In the genomic region with DNA sequence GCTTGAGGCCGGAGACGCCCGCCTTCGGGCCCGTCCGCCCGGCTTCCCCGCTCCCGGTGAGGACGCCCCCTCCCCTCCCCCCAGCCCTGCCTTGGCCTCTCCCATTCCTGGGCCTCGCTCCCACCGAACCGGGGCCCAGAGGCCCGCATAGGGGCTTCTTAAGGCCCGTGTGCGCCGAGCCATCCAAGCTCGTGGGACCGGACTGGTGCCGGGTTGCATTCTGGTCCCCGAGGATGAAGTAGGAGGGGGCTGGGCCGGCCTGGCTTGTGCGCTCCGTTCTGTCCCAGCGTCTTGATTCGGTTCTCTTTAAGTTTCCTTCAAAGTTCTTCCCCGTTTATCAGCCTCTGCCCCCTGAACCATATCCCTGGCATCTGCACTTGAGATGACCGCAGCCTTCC, we compare ENCODE assay signal across 9 cellular contexts. TPM values are rescaled to one million over a fixed set of nuclear protein-coding genes. Genes with fewer than 3 reads are reported as not detected.
DNase-seq lines count a peak whose midpoint lies in the region; ATAC-seq and TF ChIP-seq lines count a peak whose summit lies in the region.
"Had no signal": no experiment of that assay in that cellular context is flagged by ENCODE, and none has a peak within 500 bp of the region (broad histone marks: within the 10 kb centered on the region; RNA-seq: fewer than 3 reads in every experiment).

No MANE protein-coding gene starts in this region.

- TF ChIP-seq CTCF in adrenal gland (IDR thresholded peaks at IDR 0.05) (no peak), lower leg skin (IDR thresholded peaks at IDR 0.05) (no peak), uterus (IDR thresholded peaks at IDR 0.05) (no peak)

- 0 to 2% (median 1%) methylated on average over 4 to 28 of the region's 28 CpGs for WGBS in adrenal gland, 4 donors
- 1 to 3% methylated on average over 9 to 14 of the region's 28 CpGs for WGBS in lower leg skin, 2 donors

- peak overlapping the region; percentile 79 to 97 (median 89) for H3K4me3 Mint-ChIP-seq in CD8-positive, alpha-beta memory T cell

- POLR2A ChIA-PET in CD8-positive, alpha-beta memory T cell (lab: Charles Lee): interaction anchor here (1.4 to 2.4 kb wide), 3 partner anchors 11 to 27 kb away, joined by 6 to 13 read pairs (median 7); a partner anchor contains a TSS

- peaks cover 0 to 2% (median 0%) of the 10 kb centered on the region in 5 donors for H3K9me3 Mint-ChIP-seq in CD8-positive, alpha-beta memory T cell

- DNase-seq in CD8-positive, alpha-beta memory T cell: no peak
- DNase-seq in adrenal gland (no peak), lower leg skin (ENCODE audit: low spot score in 2 of 2) (no peak), uterus (no peak), SK-N-DZ (ENCODE audit: low spot score) (no peak), NCI-H2227 (lab: John Stamatoyannopoulos, UW; ENCODE audit: unreplicated experiment) (no peak)

- no peaks in the 10 kb centered on the region for H3K9me3 ChIP-seq in CD8-positive, alpha-beta memory T cell (ENCODE audit: low read length)
- H3K9me3 ChIP-seq in adrenal gland (replicated peaks in 1 of 3) (no peaks in the 10 kb centered on the region), uterus (no peaks in the 10 kb centered on the region)

- CTCF ChIA-PET in CD8-positive, alpha-beta memory T cell (lab: Charles Lee): interaction anchor here (1.7 to 3.9 kb wide), 7 partner anchors 14 to 125 kb away, joined by 5 to 75 read pairs (median 15); a partner anchor contains a TSS

- peak overlapping the region; percentile 81 to 96 (median 91) for H3K27ac Mint-ChIP-seq in CD8-positive, alpha-beta memory T cell

- ATAC-seq in HG02852 (IDR thresholded peaks at IDR 0.05; ENCODE audit: unreplicated experiment) (peak; percentile 6), HG02970 (IDR thresholded peaks at IDR 0.05; ENCODE audit: low FRiP score, unreplicated experiment) (no peak)

- peaks cover 0 to 4% of the 10 kb centered on the region in 2 donors for H3K27me3 Mint-ChIP-seq in CD8-positive, alpha-beta memory T cell

- H3K36me3 Mint-ChIP-seq in CD8-positive, alpha-beta memory T cell: peaks cover 3 to 46% (median 4%) of the 10 kb centered on the region in 3 donors

- H3K4me1 Mint-ChIP-seq in CD8-positive, alpha-beta memory T cell: peaks cover 20 to 35% (median 21%) of the 10 kb centered on the region in 3 donors

- peak overlapping the region; percentile 94 for H3K27ac ChIP-seq in CD8-positive, alpha-beta memory T cell (ENCODE audit: low read depth, low read length)
- H3K27ac ChIP-seq in adrenal gland: peak overlapping the region; percentile 39 to 97 (median 92)
- H3K27ac ChIP-seq in uterus: peak overlapping the region; percentile 92 to 98

- H3K4me1 ChIP-seq in CD8-positive, alpha-beta memory T cell (ENCODE audit: insufficient read depth, low read length): peaks cover 37% of the 10 kb centered on the region
- H3K4me1 ChIP-seq in adrenal gland (replicated peaks in 1 of 2) (peaks cover 34 to 56% of the 10 kb centered on the region in 2 donors), uterus (peaks cover 29 to 42% of the 10 kb centered on the region in 2 donors)

- no peak for TF ChIP-seq POLR2A in adrenal gland (IDR thresholded peaks at IDR 0.05)
- no peak for TF ChIP-seq POLR2A in lower leg skin (IDR thresholded peaks at IDR 0.05)
- TF ChIP-seq POLR2A in uterus (IDR thresholded peaks at IDR 0.05): no peak

- no peaks in the 10 kb centered on the region for H3K27me3 ChIP-seq in CD8-positive, alpha-beta memory T cell (ENCODE audit: insufficient read depth, low read length, poor library complexity, severe bottlenecking)
- H3K27me3 ChIP-seq in adrenal gland (no peaks in the 10 kb centered on the region), uterus (no peaks in the 10 kb centered on the region)

- H3K36me3 ChIP-seq in CD8-positive, alpha-beta memory T cell (ENCODE audit: insufficient read depth, low read length): peaks cover 21% of the 10 kb centered on the region
- H3K36me3 ChIP-seq in adrenal gland (replicated peaks in 1 of 2) (peaks cover 0 to 34% of the 10 kb centered on the region in 2 donors), uterus (no peaks in the 10 kb centered on the region)

- H3K4me3 ChIP-seq in CD8-positive, alpha-beta memory T cell (ENCODE audit: low read length): peak overlapping the region; percentile 95
- H3K4me3 ChIP-seq in adrenal gland (peak overlapping the region in 3 of 4 donors; percentile 45 to 74 (median 69)), lower leg skin (ENCODE audit: low read depth, poor library complexity, severe bottlenecking) (peak overlapping the region; percentile 74), uterus (peak overlapping the region; percentile 72 to 79)

- intact Hi-C loops in adrenal gland (cut with DNase I) (loop anchor here (5.0 to 10.0 kb wide), 3 partner anchors 45 to 207 kb away; a partner anchor contains a TSS), lower leg skin (cut with DNase I; ENCODE audit: low total_unique reads) (loop anchor here (10.0 kb wide), 1 partner anchor 127 kb away; a partner anchor contains a TSS), uterus (cut with DNase I; ENCODE audit: low total_unique reads) (no loop called here)

RNA-seq across cellular contexts. Expression of a gene that starts 0.5 kb away (rescaled TPM):
- 100 to 1,000 TPM; 111 to 121 TPM for total RNA-seq in CD8-positive, alpha-beta memory T cell
- polyA plus RNA-seq in CD8-positive, alpha-beta memory T cell: 12.0 TPM
- 10 to 100 TPM; 28.4 to 55.3 (median 43.9) TPM for total RNA-seq in adrenal gland
- 10 to 100 TPM; 29.0 to 72.4 (median 38.4) TPM for polyA plus RNA-seq in adrenal gland
- total RNA-seq in lower leg skin: 10 to 100 TPM; 39.5 to 53.0 (median 48.7) TPM
- 100 to 1,000 TPM in 1 of 4 donors, 10 to 100 TPM in 3; 45.9 to 106 (median 59.5) TPM for total RNA-seq in uterus
- 240 and 288 TPM in 2 replicates for polyA plus RNA-seq in SK-N-DZ (2014; cell fraction: cytosol; rRNA removed)
- 144 and 185 TPM in 2 replicates for polyA plus RNA-seq in SK-N-DZ (2014; cell fraction: nucleus; rRNA removed)

RNA-seq across cellular contexts. Expression of a gene that starts 3.7 kb away (rescaled TPM):
- 1 to 10 TPM in 1 of 2 experiments, under 1 TPM in 1; 0.80 to 1.6 TPM for total RNA-seq in CD8-positive, alpha-beta memory T cell
- not detected for polyA plus RNA-seq in CD8-positive, alpha-beta memory T cell
- 10 to 100 TPM; 25.0 to 75.2 (median 50.0) TPM for total RNA-seq in adrenal gland
- polyA plus RNA-seq in adrenal gland: 10 to 100 TPM; 19.4 to 39.1 (median 25.2) TPM
- 10 to 100 TPM in 3 of 4 donors, 1 to 10 TPM in 1; 7.6 to 30.6 (median 17.6) TPM for total RNA-seq in lower leg skin
- total RNA-seq in uterus: 10 to 100 TPM in 3 of 4 donors, 1 to 10 TPM in 1; 6.8 to 56.9 (median 25.8) TPM
- 1.4 TPM in 2 replicates for polyA plus RNA-seq in SK-N-DZ (2014; cell fraction: cytosol; rRNA removed)
- polyA plus RNA-seq in SK-N-DZ (2014; cell fraction: nucleus; rRNA removed): 4.9 and 5.4 TPM in 2 replicates
- total RNA-seq: LHCN-M2 had no signal

RNA-seq across cellular contexts. Expression of a gene that starts 13.3 kb away (rescaled TPM):
- total RNA-seq in CD8-positive, alpha-beta memory T cell: 10 to 100 TPM; 18.6 to 22.5 TPM
- polyA plus RNA-seq in CD8-positive, alpha-beta memory T cell: 60.8 TPM
- total RNA-seq in adrenal gland (100 to 1,000 TPM in 2 of 8 donors, 10 to 100 TPM in 6; 18.8 to 134 (median 54.7) TPM), lower leg skin (10 to 100 TPM in 3 of 4 donors, 1 to 10 TPM in 1; 9.9 to 31.7 (median 20.9) TPM), uterus (10 to 100 TPM; 15.3 to 63.1 (median 33.7) TPM)
- 10 to 100 TPM; 18.8 to 70.8 (median 65.6) TPM for polyA plus RNA-seq in adrenal gland
- polyA plus RNA-seq in SK-N-DZ (2014; cell fraction: cytosol; rRNA removed): not detected in 2 replicates
- polyA plus RNA-seq in SK-N-DZ (2014; cell fraction: nucleus; rRNA removed): not detected in 2 replicates

RNA-seq across cellular contexts. Expression of a gene that starts 17.2 kb away (rescaled TPM):
- total RNA-seq in CD8-positive, alpha-beta memory T cell: 10 to 100 TPM; 11.1 to 12.7 TPM
- polyA plus RNA-seq in CD8-positive, alpha-beta memory T cell: 1.2 TPM
- total RNA-seq in adrenal gland: 100 to 1,000 TPM in 6 of 8 donors, 10 to 100 TPM in 2; 49.0 to 177 (median 160) TPM
- 100 to 1,000 TPM in 2 of 3 donors, 10 to 100 TPM in 1; 32.3 to 207 (median 133) TPM for polyA plus RNA-seq in adrenal gland
- 10 to 100 TPM; 14.2 to 26.9 (median 16.2) TPM for total RNA-seq in lower leg skin
- 10 to 100 TPM in 1 of 4 donors, 1 to 10 TPM in 3; 4.4 to 15.9 (median 7.5) TPM for total RNA-seq in uterus
- 0.24 and 0.41 TPM in 2 replicates for polyA plus RNA-seq in SK-N-DZ (2014; cell fraction: cytosol; rRNA removed)
- not detected in 2 replicates for polyA plus RNA-seq in SK-N-DZ (2014; cell fraction: nucleus; rRNA removed)

RNA-seq across cellular contexts. Expression of a gene that starts 21.4 kb away (rescaled TPM):
- total RNA-seq in CD8-positive, alpha-beta memory T cell: 100 to 1,000 TPM; 115 to 124 TPM
- 40.5 TPM for polyA plus RNA-seq in CD8-positive, alpha-beta memory T cell
- total RNA-seq in adrenal gland (100 to 1,000 TPM in 5 of 8 donors, 10 to 100 TPM in 3; 65.9 to 267 (median 138) TPM), lower leg skin (10 to 100 TPM; 30.4 to 97.7 (median 74.4) TPM), uterus (10 to 100 TPM in 3 of 4 donors, 1 to 10 TPM in 1; 2.6 to 63.6 (median 35.0) TPM)
- 100 to 1,000 TPM in 1 of 3 donors, 10 to 100 TPM in 2; 70.1 to 200 (median 81.6) TPM for polyA plus RNA-seq in adrenal gland
- polyA plus RNA-seq in SK-N-DZ (2014; cell fraction: cytosol; rRNA removed): 211 and 280 TPM in 2 replicates
- 166 and 227 TPM in 2 replicates for polyA plus RNA-seq in SK-N-DZ (2014; cell fraction: nucleus; rRNA removed)
